In the genomic region with DNA sequence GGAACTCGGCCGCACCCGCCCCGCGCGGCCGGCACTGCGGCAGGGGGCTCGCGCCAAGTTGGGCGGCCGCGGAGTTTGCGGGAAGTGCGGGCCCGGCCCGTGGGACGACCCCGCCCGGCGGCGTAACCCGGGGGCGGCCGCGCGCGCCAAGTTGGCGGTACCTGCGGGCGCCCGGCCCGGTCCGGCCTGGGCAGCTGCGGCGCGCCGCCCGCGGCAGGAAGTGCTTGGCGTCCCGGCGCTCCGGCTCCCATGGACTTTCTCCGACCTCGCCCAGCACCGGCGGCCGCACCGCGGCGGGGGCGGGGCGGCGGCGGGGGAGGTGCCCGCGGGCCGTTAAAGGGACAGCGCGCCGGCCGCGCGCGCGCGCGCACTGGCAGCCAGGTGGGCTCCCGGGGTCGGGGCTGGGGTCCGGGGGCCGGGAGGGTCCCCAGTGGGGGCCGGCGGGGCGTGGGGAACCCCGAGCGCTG, we compare ENCODE assay signal across 8 cellular contexts. TPM values are rescaled to one million over a fixed set of nuclear protein-coding genes. Genes with fewer than 3 reads are reported as not detected.
DNase-seq lines count a peak whose midpoint lies in the region; ATAC-seq and TF ChIP-seq lines count a peak whose summit lies in the region.

A gene with protein sequence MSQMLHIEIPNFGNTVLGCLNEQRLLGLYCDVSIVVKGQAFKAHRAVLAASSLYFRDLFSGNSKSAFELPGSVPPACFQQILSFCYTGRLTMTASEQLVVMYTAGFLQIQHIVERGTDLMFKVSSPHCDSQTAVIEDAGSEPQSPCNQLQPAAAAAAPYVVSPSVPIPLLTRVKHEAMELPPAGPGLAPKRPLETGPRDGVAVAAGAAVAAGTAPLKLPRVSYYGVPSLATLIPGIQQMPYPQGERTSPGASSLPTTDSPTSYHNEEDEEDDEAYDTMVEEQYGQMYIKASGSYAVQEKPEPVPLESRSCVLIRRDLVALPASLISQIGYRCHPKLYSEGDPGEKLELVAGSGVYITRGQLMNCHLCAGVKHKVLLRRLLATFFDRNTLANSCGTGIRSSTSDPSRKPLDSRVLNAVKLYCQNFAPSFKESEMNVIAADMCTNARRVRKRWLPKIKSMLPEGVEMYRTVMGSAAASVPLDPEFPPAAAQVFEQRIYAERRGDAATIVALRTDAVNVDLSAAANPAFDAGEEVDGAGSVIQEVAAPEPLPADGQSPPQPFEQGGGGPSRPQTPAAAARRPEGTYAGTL (minus strand): TSS at position 262 of the 467 bp plus-strand sequence. CDS start 44,768 bp downstream, outside the sequence.

- intact Hi-C loops in Calu3 (cut with micrococcal nuclease; ENCODE audit: unreplicated experiment), result no loop called here

- H3K9me3 Mint-ChIP-seq in Calu3 (ENCODE audit: low read depth, unreplicated experiment) (no peaks in the 10 kb centered on the region), neural crest cell (no peaks in the 10 kb centered on the region)
- no peaks in the 10 kb centered on the region for H3K9me3 Mint-ChIP-seq in activated T-helper 17 cell treated with anti-CD3 and anti-CD28 coated beads, Interleukin-2, amount 50 U/mL, for 72 hours

- TF ChIP-seq CTCF in Calu3 (IDR thresholded peaks at IDR 0.05; ENCODE audit: unreplicated experiment), result no peak
- TF ChIP-seq CTCF in foreskin fibroblast (IDR thresholded peaks at IDR 0.05; ENCODE audit: low read depth, low read length), result no peak
- TF ChIP-seq CTCF in neural crest cell (conservative IDR thresholded peaks at IDR 0.05), result no peak

- H3K27me3 Mint-ChIP-seq in Calu3 (ENCODE audit: unreplicated experiment) (peaks cover 24% of the 10 kb centered on the region), neural crest cell (ENCODE audit: low read depth) (peaks cover 27% of the 10 kb centered on the region)
- H3K27me3 Mint-ChIP-seq in activated T-helper 17 cell treated with anti-CD3 and anti-CD28 coated beads, Interleukin-2, amount 50 U/mL, for 72 hours, result no peaks in the 10 kb centered on the region

- H3K4me1 Mint-ChIP-seq in Calu3 (ENCODE audit: low read depth, unreplicated experiment) (peaks cover 7% of the 10 kb centered on the region), neural crest cell (peaks cover 11% of the 10 kb centered on the region)
- peaks cover 4% of the 10 kb centered on the region for H3K4me1 Mint-ChIP-seq in activated T-helper 17 cell treated with anti-CD3 and anti-CD28 coated beads, Interleukin-2, amount 50 U/mL, for 72 hours

- peak; percentile 59 for ATAC-seq in activated T-helper 17 cell treated with anti-CD3 and anti-CD28 coated beads, Interleukin-2, amount 50 U/mL, for 72 hours (replicated peaks)
- no peak for ATAC-seq in GM19035 (IDR thresholded peaks at IDR 0.05; ENCODE audit: unreplicated experiment)

- H3K4me3 ChIP-seq in foreskin fibroblast (ENCODE audit: low read depth in 1 of 2, low read length in 2 of 2), result peak within 1 kb of the TSS; percentile 66 to 78

- peak within 1 kb of the TSS; percentile 80 for H3K4me3 Mint-ChIP-seq in Calu3 (ENCODE audit: low read depth, unreplicated experiment)
- peak within 1 kb of the TSS; percentile 61 for H3K4me3 Mint-ChIP-seq in activated T-helper 17 cell treated with anti-CD3 and anti-CD28 coated beads, Interleukin-2, amount 50 U/mL, for 72 hours
- H3K4me3 Mint-ChIP-seq in neural crest cell, result peak within 1 kb of the TSS; percentile 75

- BruUV-seq in Calu3 (replicated peaks; lab: Mats Ljungman, UMichigan), result no TSS peak

- CTCF ChIA-PET in Calu3 (lab: Charles Lee), result interaction anchor here (0.9 kb wide), 1 partner anchor 14 kb away, joined by 4 read pairs; no protein-coding TSS in a partner anchor

- H3K27ac Mint-ChIP-seq in Calu3 (ENCODE audit: unreplicated experiment), result peak within 1 kb of the TSS; percentile 58
- no peak within 1 kb of the TSS for H3K27ac Mint-ChIP-seq in activated T-helper 17 cell treated with anti-CD3 and anti-CD28 coated beads, Interleukin-2, amount 50 U/mL, for 72 hours
- no peak within 1 kb of the TSS for H3K27ac Mint-ChIP-seq in neural crest cell (ENCODE audit: unreplicated experiment)

- DNase-seq in Calu3 (peak; percentile 73), M059J (ENCODE audit: low read depth) (peak; percentile 63), foreskin fibroblast (peak in 1 of 2 donors; percentile 87), neural crest cell (ENCODE audit: low read depth, low spot score) (no peak), GM19238 (ENCODE audit: insufficient read length, low spot score) (no peak), NCI-H128 (lab: John Stamatoyannopoulos, UW; ENCODE audit: unreplicated experiment) (no peak)

- H3K36me3 Mint-ChIP-seq in Calu3 (ENCODE audit: insufficient read depth, unreplicated experiment), result peaks cover 9% of the 10 kb centered on the region
- no peaks in the 10 kb centered on the region for H3K36me3 Mint-ChIP-seq in activated T-helper 17 cell treated with anti-CD3 and anti-CD28 coated beads, Interleukin-2, amount 50 U/mL, for 72 hours (ENCODE audit: low read depth)
- H3K36me3 Mint-ChIP-seq in neural crest cell (ENCODE audit: low read depth), result no peaks in the 10 kb centered on the region

RNA-seq across cellular contexts. Expression of the gene that starts here (rescaled TPM):
- total RNA-seq in Calu3 (2022) (19.3 and 24.8 TPM in 2 replicates), neural crest cell (8.1 and 8.6 TPM in 2 replicates)
- total RNA-seq in M059J (2014; rRNA removed; shearing (Covaris generic)), result 4.2 and 9.8 TPM in 2 replicates
- total RNA-seq in activated T-helper 17 cell treated with anti-CD3 and anti-CD28 coated beads, Interleukin-2, amount 50 U/mL, for 72 hours, result 1 to 10 TPM; 7.8 to 9.7 TPM

Comparison
In these comparisons a context has a peak if more than half of its experiments do, and no peak if none do; other contexts are left out.
1. DNase-seq: peak in Calu3 (single experiment) and M059J (single experiment); none in neural crest cell (single experiment), GM19238 (single experiment) and NCI-H128 (single experiment).
2. Peak in every context shown above with its lines, with median percentiles within 50 percentile points of each other: H3K4me3 Mint-ChIP-seq.